In genomic region chr10:104334965-104335650, GRCh38 we compare ENCODE assay signal across 9 cellular contexts. TPM values are rescaled to one million over a fixed set of nuclear protein-coding genes. Genes with fewer than 3 reads are reported as not detected.
A peak's percentile ranks its signal among the peaks of the same experiment; 100 is the strongest.
DNase-seq lines count a peak whose midpoint lies in the region; ATAC-seq, FAIRE-seq and TF ChIP-seq lines count a peak whose summit lies in the region.
"Had no signal": no experiment of that assay in that cellular context is flagged by ENCODE, and none has a peak within 500 bp of the region (broad histone marks: within the 10 kb centered on the region; RNA-seq: fewer than 3 reads in every experiment).

No MANE protein-coding gene starts in this region.

- POLR2A ChIA-PET in HepG2 (lab: Yijun Ruan, JAX) (no interaction called here), A673 (lab: Charles Lee; ENCODE audit: low non-redundant PET) (no interaction called here)

- H3K27me3 ChIP-seq in HepG2 (ENCODE audit: control insufficient read depth in 1 of 2, insufficient read depth in 2 of 2, low read length in 2 of 2): peaks cover 0 to 12% of the 10 kb centered on the region in 2 experiments; a peak in 2 of 5 replicates
- H3K27me3 ChIP-seq in upper lobe of right lung: no peaks in the 10 kb centered on the region
- no peaks in the 10 kb centered on the region for H3K27me3 ChIP-seq in A673 (replicated peaks; ENCODE audit: insufficient read depth, low read depth, low read length, poor library complexity)

- peaks cover 76% of the 10 kb centered on the region for H3K4me1 Mint-ChIP-seq in activated naive CD4-positive, alpha-beta T cell treated with anti-CD3 and anti-CD28 coated beads, Interleukin-2, amount 10 ng/mL, durations not matched to agents 7 days and 5 days
- H3K4me1 Mint-ChIP-seq in activated T-helper 2 cell treated with anti-CD3 and anti-CD28 coated beads, Interferon-gamma antibody, Interleukin-2, Interleukin-4, amounts not matched to agents 10 μg/mL and 5 μg/mL and 100 μg/mL, durations not matched to agents 14 hours and 24 hours and 36 hours (ENCODE audit: low read depth): peaks cover 71% of the 10 kb centered on the region

- peaks cover 12% of the 10 kb centered on the region for H3K27me3 Mint-ChIP-seq in activated naive CD4-positive, alpha-beta T cell treated with anti-CD3 and anti-CD28 coated beads, Interleukin-2, amount 10 ng/mL, durations not matched to agents 7 days and 5 days
- H3K27me3 Mint-ChIP-seq in activated T-helper 2 cell treated with anti-CD3 and anti-CD28 coated beads, Interferon-gamma antibody, Interleukin-2, Interleukin-4, amounts not matched to agents 10 μg/mL and 5 μg/mL and 100 μg/mL, durations not matched to agents 14 hours and 24 hours and 36 hours (ENCODE audit: low read depth): no peaks in the 10 kb centered on the region

- peaks cover 36% of the 10 kb centered on the region for H3K36me3 Mint-ChIP-seq in activated naive CD4-positive, alpha-beta T cell treated with anti-CD3 and anti-CD28 coated beads, Interleukin-2, amount 10 ng/mL, durations not matched to agents 7 days and 5 days
- H3K36me3 Mint-ChIP-seq in activated T-helper 2 cell treated with anti-CD3 and anti-CD28 coated beads, Interferon-gamma antibody, Interleukin-2, Interleukin-4, amounts not matched to agents 10 μg/mL and 5 μg/mL and 100 μg/mL, durations not matched to agents 14 hours and 24 hours and 36 hours (ENCODE audit: low read depth): peaks cover 35% of the 10 kb centered on the region

- no peak overlapping the region for H2AFZ ChIP-seq in HepG2 (ENCODE audit: low read length)

- H3K4me1 ChIP-seq in HepG2 (ENCODE audit: insufficient read depth, low read length) (peaks cover 64% of the 10 kb centered on the region), upper lobe of right lung (peaks cover 71% of the 10 kb centered on the region), A673 (ENCODE audit: insufficient read depth, low read length, poor library complexity, severe bottlenecking) (peaks cover 58% of the 10 kb centered on the region)

- H3K9ac ChIP-seq in HepG2 (ENCODE audit: insufficient read depth, low read depth, low read length): no peak overlapping the region

- H3K9me3 ChIP-seq in HepG2 (ENCODE audit: low read length): no peaks in the 10 kb centered on the region
- no peaks in the 10 kb centered on the region for H3K9me3 ChIP-seq in upper lobe of right lung
- H3K9me3 ChIP-seq in A673 (ENCODE audit: low read depth, low read length, poor library complexity, severe bottlenecking): no peaks in the 10 kb centered on the region

- in situ Hi-C loops in HepG2 (cut with HindIII; ENCODE audit: extremely low pct_ligation_motif_present, low pct_unique_long_range_greater_than_20kb): no loop called here

- no peaks in the 10 kb centered on the region for H3K9me3 Mint-ChIP-seq in activated naive CD4-positive, alpha-beta T cell treated with anti-CD3 and anti-CD28 coated beads, Interleukin-2, amount 10 ng/mL, durations not matched to agents 7 days and 5 days
- no peaks in the 10 kb centered on the region for H3K9me3 Mint-ChIP-seq in activated T-helper 2 cell treated with anti-CD3 and anti-CD28 coated beads, Interferon-gamma antibody, Interleukin-2, Interleukin-4, amounts not matched to agents 10 μg/mL and 5 μg/mL and 100 μg/mL, durations not matched to agents 14 hours and 24 hours and 36 hours

- intact Hi-C loops in activated T-helper 2 cell treated with anti-CD3 and anti-CD28 coated beads, Interferon-gamma antibody, Interleukin-2, Interleukin-4, amounts not matched to agents 10 μg/mL and 5 μg/mL and 100 μg/mL, durations not matched to agents 14 hours and 24 hours and 36 hours (cut with micrococcal nuclease): loop anchor here (5.0 kb wide), 1 partner anchor 213 kb away; the partner anchor contains the start of gene SFR1
- intact Hi-C loops in HepG2 (cut with micrococcal nuclease; ENCODE audit: unreplicated experiment) (no loop called here), upper lobe of right lung (cut with DNase I) (no loop called here), A673 (cut with micrococcal nuclease; ENCODE audit: unreplicated experiment) (no loop called here)

- DNase-seq in activated naive CD4-positive, alpha-beta T cell treated with anti-CD3 and anti-CD28 coated beads, Interleukin-2, amount 10 ng/mL, durations not matched to agents 7 days and 5 days: no peak
- no peak for DNase-seq in activated naive CD4-positive, alpha-beta T cell treated with anti-CD3 and anti-CD28 coated beads, Interleukin-2, amount 50 U/mL, for 16 hours
- DNase-seq in activated T-helper 2 cell treated with anti-CD3 and anti-CD28 coated beads, Interferon-gamma antibody, Interleukin-2, Interleukin-4, amounts not matched to agents 10 μg/mL and 5 μg/mL and 100 μg/mL, durations not matched to agents 14 hours and 24 hours and 36 hours (ENCODE audit: low spot score): no peak
- no peak for DNase-seq in HepG2 (ENCODE audit: low spot score)
- no peak for DNase-seq in upper lobe of right lung
- DNase-seq in effector CD4-positive, alpha-beta T cell: no peak
- DNase-seq in A673 (ENCODE audit: low spot score): no peak
- DNase-seq: GOT3 had no signal

- no peak for TF ChIP-seq POLR2A in HepG2 (IDR thresholded peaks at IDR 0.05; ENCODE audit: insufficient read depth in 1 of 2, low read depth in 2 of 2, low read length in 2 of 2)

- no peak overlapping the region for H3K4me2 ChIP-seq in HepG2 (ENCODE audit: low read depth, low read length)

- H3K4me3 ChIP-seq in HepG2 (replicated peaks in 1 of 3; ENCODE audit: insufficient read depth in 1 of 3, low read depth in 2 of 3, low read length in 3 of 3) (no peak overlapping the region), upper lobe of right lung (peak overlapping the region; percentile 91), A673 (ENCODE audit: low read depth, low read length, poor library complexity, severe bottlenecking) (no peak overlapping the region)

- TF ChIP-seq RAD21 in HepG2 (CRISPR knock-in tag; IDR thresholded peaks at IDR 0.05): no peak

- CTCF ChIA-PET in activated naive CD4-positive, alpha-beta T cell treated with anti-CD3 and anti-CD28 coated beads, Interleukin-2, amount 10 ng/mL, durations not matched to agents 7 days and 5 days (lab: Charles Lee): interaction anchor here (0.9 to 7.3 kb wide), 6 partner anchors 10 to 43 kb away, joined by 3 to 52 read pairs (median 7); partner anchors contain the start of gene CFAP58
- CTCF ChIA-PET in HepG2 (lab: Yijun Ruan, JAX; ENCODE audit: low intra/inter-chr PET ratio, low total read pairs) (no interaction called here), A673 (lab: Charles Lee) (no interaction called here)

- H3K27ac ChIP-seq in HepG2 (ENCODE audit: extremely low read length, insufficient read depth, low read length) (no peak overlapping the region), upper lobe of right lung (peak overlapping the region; percentile 37), A673 (ENCODE audit: low read depth, low read length, poor library complexity, severe bottlenecking) (no peak overlapping the region)

- no peak for ATAC-seq in HepG2
- no peak for ATAC-seq in upper lobe of right lung
- no peak for ATAC-seq in HG03521 (IDR thresholded peaks at IDR 0.05; ENCODE audit: unreplicated experiment)

- WGBS in HepG2 (ENCODE audit: low lambda C conversion rate): 94% methylated on average over 13 of the region's 13 CpGs

- no peak for TF ChIP-seq EP300 in HepG2 (IDR thresholded peaks at IDR 0.05; ENCODE audit: low read depth in 2 of 2, low read length in 2 of 2)
- no peak for TF ChIP-seq EP300 in HepG2 (CRISPR knock-in tag; IDR thresholded peaks at IDR 0.05; ENCODE audit: borderline replicate concordance)

- H4K20me1 ChIP-seq in HepG2 (ENCODE audit: insufficient read depth, low read length): no peaks in the 10 kb centered on the region

- H3K79me2 ChIP-seq in HepG2 (ENCODE audit: insufficient read depth, low read length): no peaks in the 10 kb centered on the region

- peak overlapping the region; percentile 82 for H3K4me3 Mint-ChIP-seq in activated naive CD4-positive, alpha-beta T cell treated with anti-CD3 and anti-CD28 coated beads, Interleukin-2, amount 10 ng/mL, durations not matched to agents 7 days and 5 days
- H3K4me3 Mint-ChIP-seq in activated T-helper 2 cell treated with anti-CD3 and anti-CD28 coated beads, Interferon-gamma antibody, Interleukin-2, Interleukin-4, amounts not matched to agents 10 μg/mL and 5 μg/mL and 100 μg/mL, durations not matched to agents 14 hours and 24 hours and 36 hours (ENCODE audit: low read depth): peak overlapping the region; percentile 56

- TF ChIP-seq CTCF in HepG2 (CRISPR knock-in tag; IDR thresholded peaks at IDR 0.05): no peak
- TF ChIP-seq CTCF in upper lobe of right lung (IDR thresholded peaks at IDR 0.05): no peak
- TF ChIP-seq CTCF in A673 (conservative IDR thresholded peaks at IDR 0.05; ENCODE audit: low read depth, low read length): no peak

- peak overlapping the region; percentile 38 for H3K27ac Mint-ChIP-seq in activated naive CD4-positive, alpha-beta T cell treated with anti-CD3 and anti-CD28 coated beads, Interleukin-2, amount 10 ng/mL, durations not matched to agents 7 days and 5 days
- H3K27ac Mint-ChIP-seq in activated T-helper 2 cell treated with anti-CD3 and anti-CD28 coated beads, Interferon-gamma antibody, Interleukin-2, Interleukin-4, amounts not matched to agents 10 μg/mL and 5 μg/mL and 100 μg/mL, durations not matched to agents 14 hours and 24 hours and 36 hours: no peak overlapping the region

- BruUV-seq in HepG2 (replicated peaks; lab: Mats Ljungman, UMichigan) (TSS peak; percentile 27), A673 (replicated peaks; lab: Mats Ljungman, UMichigan) (no TSS peak)

- FAIRE-seq in HepG2 (lab: Jason Lieb, UNC): no peak

- no peaks in the 10 kb centered on the region; a peak in 1 of 5 replicates for H3K36me3 ChIP-seq in HepG2 (replicated peaks in 1 of 2; ENCODE audit: control insufficient read depth in 1 of 2, insufficient read depth in 2 of 2, low read length in 2 of 2)
- peaks cover 4% of the 10 kb centered on the region for H3K36me3 ChIP-seq in upper lobe of right lung
- no peaks in the 10 kb centered on the region for H3K36me3 ChIP-seq in A673 (ENCODE audit: insufficient read depth, low read length, poor library complexity, severe bottlenecking)

RNA-seq across cellular contexts. Expression of gene ITPRIP, which starts 3.2 kb away (rescaled TPM):
- total RNA-seq in activated T-helper 2 cell treated with anti-CD3 and anti-CD28 coated beads, Interferon-gamma antibody, Interleukin-2, Interleukin-4, amounts not matched to agents 10 μg/mL and 5 μg/mL and 100 μg/mL, durations not matched to agents 14 hours and 24 hours and 36 hours: 17.1 and 18.8 TPM in 2 replicates
- total RNA-seq in HepG2 (2016; rRNA removed; fragmentation: Illumina TruSeq; extraction: Trizol) (0.58 and 1.00 TPM in 2 replicates), upper lobe of right lung (34.4 TPM), A673 (2021) (23.1 and 24.8 TPM in 2 replicates)
- total RNA-seq in HepG2 (2016; cell fraction: cytosol; rRNA removed; fragmentation: Illumina TruSeq; extraction: Trizol; ENCODE audit: low read depth): 0.09 and 0.10 TPM in 2 replicates
- 0.55 and 1.0 TPM in 2 replicates for total RNA-seq in HepG2 (2016; cell fraction: insoluble cytoplasmic fraction; rRNA removed; fragmentation: Illumina TruSeq; extraction: Trizol)
- total RNA-seq in HepG2 (2016; cell fraction: membrane; rRNA removed; fragmentation: Illumina TruSeq; extraction: Trizol): 0.38 and 0.53 TPM in 2 replicates
- 1.4 and 2.2 TPM in 2 replicates for total RNA-seq in HepG2 (2016; cell fraction: nucleus; rRNA removed; fragmentation: Illumina TruSeq; extraction: Trizol)
- polyA plus RNA-seq in HepG2 (2011; rRNA removed): 2.8 and 3.0 TPM in 2 replicates
- 2.7 and 3.0 TPM in 2 replicates for polyA plus RNA-seq in HepG2 (2011; cell fraction: cytosol; rRNA removed)
- polyA plus RNA-seq in HepG2 (2011; cell fraction: nucleus; rRNA removed): 4.0 and 5.2 TPM in 2 replicates
- 1.5 and 2.5 TPM in 2 replicates for polyA plus RNA-seq in HepG2 (2012)
- 0.14 and 0.15 TPM in 2 replicates for polyA plus RNA-seq in HepG2 (2016; cell fraction: cytosol; fragmentation: Illumina TruSeq; extraction: Trizol; ENCODE audit: low read depth)
- polyA plus RNA-seq in HepG2 (2016; cell fraction: insoluble cytoplasmic fraction; fragmentation: Illumina TruSeq; extraction: Trizol; ENCODE audit: low read depth): 0.71 and 1.0 TPM in 2 replicates
- 0.26 and 0.37 TPM in 2 replicates for polyA plus RNA-seq in HepG2 (2016; cell fraction: membrane; fragmentation: Illumina TruSeq; extraction: Trizol; ENCODE audit: low read depth)
- polyA plus RNA-seq in HepG2 (2016; cell fraction: nucleus; fragmentation: Illumina TruSeq; extraction: Trizol; ENCODE audit: insufficient read depth, low read depth): 3.0 and 3.4 TPM in 2 replicates
- polyA minus RNA-seq in HepG2 (2011; rRNA and poly(A)+ RNA removed; ENCODE audit: low replicate concordance): 12.8 and 29.6 TPM in 2 replicates
- 3.2 and 4.6 TPM in 2 replicates for polyA minus RNA-seq in HepG2 (2011; cell fraction: cytosol; rRNA and poly(A)+ RNA removed)
- 9.7 and 10.7 TPM in 2 replicates for polyA minus RNA-seq in HepG2 (2011; cell fraction: nucleus; rRNA and poly(A)+ RNA removed)

RNA-seq across cellular contexts. Expression of gene CFAP58, which starts 18.5 kb away (rescaled TPM):
- 0.57 and 1.1 TPM in 2 replicates for total RNA-seq in activated T-helper 2 cell treated with anti-CD3 and anti-CD28 coated beads, Interferon-gamma antibody, Interleukin-2, Interleukin-4, amounts not matched to agents 10 μg/mL and 5 μg/mL and 100 μg/mL, durations not matched to agents 14 hours and 24 hours and 36 hours
- total RNA-seq in HepG2 (2016; rRNA removed; fragmentation: Illumina TruSeq; extraction: Trizol): not detected in 2 replicates
- total RNA-seq in HepG2 (2016; cell fraction: cytosol; rRNA removed; fragmentation: Illumina TruSeq; extraction: Trizol; ENCODE audit: low read depth): not detected in 2 replicates
- total RNA-seq in HepG2 (2016; cell fraction: insoluble cytoplasmic fraction; rRNA removed; fragmentation: Illumina TruSeq; extraction: Trizol): not detected in 2 replicates
- total RNA-seq in HepG2 (2016; cell fraction: membrane; rRNA removed; fragmentation: Illumina TruSeq; extraction: Trizol): not detected in 2 replicates
- not detected in 2 replicates for total RNA-seq in HepG2 (2016; cell fraction: nucleus; rRNA removed; fragmentation: Illumina TruSeq; extraction: Trizol)
- polyA plus RNA-seq in HepG2 (2011; rRNA removed): 0.03 TPM in 2 replicates
- polyA plus RNA-seq in HepG2 (2011; cell fraction: cytosol; rRNA removed): not detected in 2 replicates
- 0.12 and 0.19 TPM in 2 replicates for polyA plus RNA-seq in HepG2 (2011; cell fraction: nucleus; rRNA removed)
- polyA plus RNA-seq in HepG2 (2012): 0.09 TPM in 1 of 2 replicates, not detected in the other
- polyA plus RNA-seq in HepG2 (2016; cell fraction: cytosol; fragmentation: Illumina TruSeq; extraction: Trizol; ENCODE audit: low read depth): not detected in 2 replicates
- polyA plus RNA-seq in HepG2 (2016; cell fraction: insoluble cytoplasmic fraction; fragmentation: Illumina TruSeq; extraction: Trizol; ENCODE audit: low read depth): not detected in 2 replicates
- not detected in 2 replicates for polyA plus RNA-seq in HepG2 (2016; cell fraction: membrane; fragmentation: Illumina TruSeq; extraction: Trizol; ENCODE audit: low read depth)
- polyA plus RNA-seq in HepG2 (2016; cell fraction: nucleus; fragmentation: Illumina TruSeq; extraction: Trizol; ENCODE audit: insufficient read depth, low read depth): not detected in 2 replicates
- polyA minus RNA-seq in HepG2 (2011; rRNA and poly(A)+ RNA removed; ENCODE audit: low replicate concordance): not detected in 2 replicates
- polyA minus RNA-seq in HepG2 (2011; cell fraction: cytosol; rRNA and poly(A)+ RNA removed): not detected in 2 replicates
- polyA minus RNA-seq in HepG2 (2011; cell fraction: nucleus; rRNA and poly(A)+ RNA removed): 0.13 TPM in 1 of 2 replicates, not detected in the other
- 0.14 TPM for total RNA-seq in upper lobe of right lung
- 0.17 and 0.52 TPM in 2 replicates for total RNA-seq in A673 (2021)
